Comparison of ENCODE assay signal across 2 cellular contexts in genomic region chr9:99079542-99079941, GRCh38.
TF ChIP-seq lines count a peak whose summit lies in the region.

No MANE protein-coding gene starts in this region.

TF ChIP-seq in IMR-90, 13 proteins besides CTCF, POLR2A, EP300 and RAD21:
- TF ChIP-seq ELK1 (IDR thresholded peaks at IDR 0.05; ENCODE audit: borderline replicate concordance, low read depth, low read length) (no peak), CEBPB (IDR thresholded peaks at IDR 0.05; ENCODE audit: low read depth, low read length) (no peak), NFE2L2 (IDR thresholded peaks at IDR 0.05; ENCODE audit: low read depth, low read length) (no peak), BHLHE40 (IDR thresholded peaks at IDR 0.05; ENCODE audit: low read depth, low read length) (no peak), RCOR1 (IDR thresholded peaks at IDR 0.05; ENCODE audit: insufficient replicate concordance, low read length) (no peak), MAZ (IDR thresholded peaks at IDR 0.05; ENCODE audit: borderline replicate concordance, low read depth, low read length) (no peak), CHD1 (IDR thresholded peaks at IDR 0.05; ENCODE audit: low read depth, low read length) (no peak), MXI1 (IDR thresholded peaks at IDR 0.05; ENCODE audit: borderline replicate concordance, low read depth, low read length) (no peak), USF2 (IDR thresholded peaks at IDR 0.05; ENCODE audit: low read depth, low read length) (no peak), SMC3 (IDR thresholded peaks at IDR 0.05; ENCODE audit: low read depth, low read length) (no peak)

TF ChIP-seq in HepG2, 621 proteins besides CTCF, POLR2A, EP300 and RAD21:
- no peak for TF ChIP-seq ZNF883 (CRISPR knock-in tag; IDR thresholded peaks at IDR 0.05; ENCODE audit: not compliant biosample characterization)
- TF ChIP-seq, protein P1, sequence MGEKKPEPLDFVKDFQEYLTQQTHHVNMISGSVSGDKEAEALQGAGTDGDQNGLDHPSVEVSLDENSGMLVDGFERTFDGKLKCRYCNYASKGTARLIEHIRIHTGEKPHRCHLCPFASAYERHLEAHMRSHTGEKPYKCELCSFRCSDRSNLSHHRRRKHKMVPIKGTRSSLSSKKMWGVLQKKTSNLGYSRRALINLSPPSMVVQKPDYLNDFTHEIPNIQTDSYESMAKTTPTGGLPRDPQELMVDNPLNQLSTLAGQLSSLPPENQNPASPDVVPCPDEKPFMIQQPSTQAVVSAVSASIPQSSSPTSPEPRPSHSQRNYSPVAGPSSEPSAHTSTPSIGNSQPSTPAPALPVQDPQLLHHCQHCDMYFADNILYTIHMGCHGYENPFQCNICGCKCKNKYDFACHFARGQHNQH (CRISPR knock-in tag; IDR thresholded peaks at IDR 0.05) = no peak
- no peak for TF ChIP-seq MIER2 (CRISPR knock-in tag; IDR thresholded peaks at IDR 0.05)
- no peak for TF ChIP-seq ZNF253 (CRISPR knock-in tag; IDR thresholded peaks at IDR 0.05; ENCODE audit: borderline replicate concordance)
- TF ChIP-seq SALL1 (CRISPR knock-in tag; IDR thresholded peaks at IDR 0.05) = no peak
- no peak for TF ChIP-seq ZNF709 (CRISPR knock-in tag; IDR thresholded peaks at IDR 0.05)
- TF ChIP-seq BRF2 (CRISPR knock-in tag; IDR thresholded peaks at IDR 0.05) = no peak
- TF ChIP-seq, protein P2, sequence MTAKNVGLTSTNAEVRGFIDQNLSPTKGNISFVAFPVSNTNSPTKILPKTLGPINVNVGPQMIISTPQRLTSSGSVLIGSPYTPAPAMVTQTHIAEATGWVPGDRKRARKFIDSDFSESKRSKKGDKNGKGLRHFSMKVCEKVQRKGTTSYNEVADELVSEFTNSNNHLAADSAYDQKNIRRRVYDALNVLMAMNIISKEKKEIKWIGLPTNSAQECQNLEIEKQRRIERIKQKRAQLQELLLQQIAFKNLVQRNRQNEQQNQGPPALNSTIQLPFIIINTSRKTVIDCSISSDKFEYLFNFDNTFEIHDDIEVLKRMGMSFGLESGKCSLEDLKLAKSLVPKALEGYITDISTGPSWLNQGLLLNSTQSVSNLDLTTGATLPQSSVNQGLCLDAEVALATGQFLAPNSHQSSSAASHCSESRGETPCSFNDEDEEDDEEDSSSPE (CRISPR knock-in tag; IDR thresholded peaks at IDR 0.05) = no peak
- TF ChIP-seq ARHGAP35 (CRISPR knock-in tag; IDR thresholded peaks at IDR 0.05; ENCODE audit: borderline replicate concordance) = no peak
- no peak for TF ChIP-seq RBM22 (optimal IDR thresholded peaks at IDR 0.05; ENCODE audit: low read length)
- no peak for TF ChIP-seq MED8 (CRISPR knock-in tag; IDR thresholded peaks at IDR 0.05; ENCODE audit: insufficient replicate concordance)
- TF ChIP-seq HHEX (CRISPR knock-in tag; IDR thresholded peaks at IDR 0.05) = no peak
- no peak for TF ChIP-seq TAF15 (IDR thresholded peaks at IDR 0.05; ENCODE audit: low read depth, low read length, poor library complexity, severe bottlenecking)
- no peak for TF ChIP-seq TBP (CRISPR knock-in tag; IDR thresholded peaks at IDR 0.05)
- TF ChIP-seq SMARCE1 (IDR thresholded peaks at IDR 0.05; ENCODE audit: borderline replicate concordance) = no peak
- TF ChIP-seq ZNF501 (CRISPR knock-in tag; IDR thresholded peaks at IDR 0.05) = no peak
- no peak for TF ChIP-seq ZNF44 (CRISPR knock-in tag; IDR thresholded peaks at IDR 0.05)
- no peak for TF ChIP-seq REXO4 (CRISPR knock-in tag; IDR thresholded peaks at IDR 0.05; ENCODE audit: borderline replicate concordance)
- TF ChIP-seq, protein P3, sequence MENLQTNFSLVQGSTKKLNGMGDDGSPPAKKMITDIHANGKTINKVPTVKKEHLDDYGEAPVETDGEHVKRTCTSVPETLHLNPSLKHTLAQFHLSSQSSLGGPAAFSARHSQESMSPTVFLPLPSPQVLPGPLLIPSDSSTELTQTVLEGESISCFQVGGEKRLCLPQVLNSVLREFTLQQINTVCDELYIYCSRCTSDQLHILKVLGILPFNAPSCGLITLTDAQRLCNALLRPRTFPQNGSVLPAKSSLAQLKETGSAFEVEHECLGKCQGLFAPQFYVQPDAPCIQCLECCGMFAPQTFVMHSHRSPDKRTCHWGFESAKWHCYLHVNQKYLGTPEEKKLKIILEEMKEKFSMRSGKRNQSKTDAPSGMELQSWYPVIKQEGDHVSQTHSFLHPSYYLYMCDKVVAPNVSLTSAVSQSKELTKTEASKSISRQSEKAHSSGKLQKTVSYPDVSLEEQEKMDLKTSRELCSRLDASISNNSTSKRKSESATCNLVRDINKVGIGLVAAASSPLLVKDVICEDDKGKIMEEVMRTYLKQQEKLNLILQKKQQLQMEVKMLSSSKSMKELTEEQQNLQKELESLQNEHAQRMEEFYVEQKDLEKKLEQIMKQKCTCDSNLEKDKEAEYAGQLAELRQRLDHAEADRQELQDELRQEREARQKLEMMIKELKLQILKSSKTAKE (CRISPR knock-in tag; IDR thresholded peaks at IDR 0.05; ENCODE audit: borderline replicate concordance) = no peak
TF ChIP-seq in HepG2: peak in this region for 0.
